In the genomic region with DNA sequence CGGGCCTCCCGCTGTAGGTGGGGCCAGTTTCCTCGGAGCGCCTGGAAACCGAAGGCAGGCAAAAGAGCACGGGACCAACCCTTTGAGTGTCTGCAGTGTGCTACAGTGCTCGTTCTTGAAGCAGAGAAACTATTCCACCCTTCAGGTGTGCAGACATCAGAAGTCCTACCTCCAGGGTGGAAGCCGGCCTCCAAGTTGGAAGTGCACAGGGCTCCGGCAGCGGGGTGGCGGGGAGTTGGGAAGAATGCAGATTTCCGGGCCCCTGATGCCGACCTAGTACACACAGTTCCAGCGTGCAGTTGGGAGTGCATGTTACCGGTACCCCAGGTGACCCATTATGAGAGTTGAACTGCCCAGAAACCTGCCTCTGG, we compare ENCODE assay signal across 8 cellular contexts. TPM values are rescaled to one million over a fixed set of nuclear protein-coding genes. Genes with fewer than 3 reads are reported as not detected.
DNase-seq lines count a peak whose midpoint lies in the region; ATAC-seq, FAIRE-seq and TF ChIP-seq lines count a peak whose summit lies in the region.

No MANE protein-coding gene starts in this region.

- H3K4me1 ChIP-seq in testis = peaks cover 53% of the 10 kb centered on the region

- TF ChIP-seq POLR2A in testis (IDR thresholded peaks at IDR 0.05) = no peak

- H3K4me3 Mint-ChIP-seq in T-helper 2 cell treated with Interferon-gamma antibody and Interleukin-4, amounts not matched to agents 5 μg/mL and 100 μg/mL, for 36 hours = peak overlapping the region; percentile 99
- peak overlapping the region; percentile 97 for H3K4me3 Mint-ChIP-seq in activated naive CD8-positive, alpha-beta T cell treated with anti-CD3 and anti-CD28 coated beads, Interleukin-2, amount 10 ng/mL, durations not matched to agents 7 days and 5 days

- no peaks in the 10 kb centered on the region for H3K36me3 ChIP-seq in testis (ENCODE audit: low read depth, missing control alignments)

- H3K27ac Mint-ChIP-seq in T-helper 2 cell treated with Interferon-gamma antibody and Interleukin-4, amounts not matched to agents 5 μg/mL and 100 μg/mL, for 36 hours = peak overlapping the region; percentile 97
- peak overlapping the region; percentile 96 for H3K27ac Mint-ChIP-seq in activated naive CD8-positive, alpha-beta T cell treated with anti-CD3 and anti-CD28 coated beads, Interleukin-2, amount 10 ng/mL, durations not matched to agents 7 days and 5 days

- H3K27ac ChIP-seq in layer of hippocampus (ENCODE audit: low read depth, low read length) = peak overlapping the region; percentile 30
- peak overlapping the region; percentile 91 to 99 for H3K27ac ChIP-seq in testis

- peak overlapping the region; percentile 88 to 93 for H3K4me3 ChIP-seq in testis

- FAIRE-seq in frontal cortex (lab: Jason Lieb, UNC) = no peak

- POLR2A ChIA-PET in activated naive CD8-positive, alpha-beta T cell treated with anti-CD3 and anti-CD28 coated beads, Interleukin-2, amount 10 ng/mL, durations not matched to agents 7 days and 5 days (lab: Charles Lee) = interaction anchor here (0.9 to 8.2 kb wide), 13 partner anchors 9 to 143 kb away, joined by 3 to 126 read pairs (median 7); no protein-coding TSS in a partner anchor

- TF ChIP-seq CTCF in testis (IDR thresholded peaks at IDR 0.05) = no peak

- H3K27me3 Mint-ChIP-seq in T-helper 2 cell treated with Interferon-gamma antibody and Interleukin-4, amounts not matched to agents 5 μg/mL and 100 μg/mL, for 36 hours (ENCODE audit: low read depth) = no peaks in the 10 kb centered on the region
- no peaks in the 10 kb centered on the region for H3K27me3 Mint-ChIP-seq in activated naive CD8-positive, alpha-beta T cell treated with anti-CD3 and anti-CD28 coated beads, Interleukin-2, amount 10 ng/mL, durations not matched to agents 7 days and 5 days

- peaks cover 43% of the 10 kb centered on the region for H3K36me3 Mint-ChIP-seq in T-helper 2 cell treated with Interferon-gamma antibody and Interleukin-4, amounts not matched to agents 5 μg/mL and 100 μg/mL, for 36 hours (ENCODE audit: low read depth)
- H3K36me3 Mint-ChIP-seq in activated naive CD8-positive, alpha-beta T cell treated with anti-CD3 and anti-CD28 coated beads, Interleukin-2, amount 10 ng/mL, durations not matched to agents 7 days and 5 days = peaks cover 14% of the 10 kb centered on the region

- 16 to 27% methylated on average over 10 to 15 of the region's 15 CpGs for WGBS in testis, 2 donors

- H3K4me1 Mint-ChIP-seq in T-helper 2 cell treated with Interferon-gamma antibody and Interleukin-4, amounts not matched to agents 5 μg/mL and 100 μg/mL, for 36 hours (ENCODE audit: low read depth) = peaks cover 53% of the 10 kb centered on the region
- peaks cover 51% of the 10 kb centered on the region for H3K4me1 Mint-ChIP-seq in activated naive CD8-positive, alpha-beta T cell treated with anti-CD3 and anti-CD28 coated beads, Interleukin-2, amount 10 ng/mL, durations not matched to agents 7 days and 5 days

- no peak for ATAC-seq in activated naive CD8-positive, alpha-beta T cell treated with anti-CD3 and anti-CD28 coated beads, Interleukin-2, amount 10 ng/mL, durations not matched to agents 7 days and 5 days (ENCODE audit: low read depth)
- ATAC-seq in HG02973 (IDR thresholded peaks at IDR 0.05; ENCODE audit: unreplicated experiment) = no peak

- H3K27me3 ChIP-seq in layer of hippocampus (ENCODE audit: control insufficient read depth, insufficient read depth, low read length) = no peaks in the 10 kb centered on the region
- no peaks in the 10 kb centered on the region for H3K27me3 ChIP-seq in testis

- no peaks in the 10 kb centered on the region for H3K9me3 ChIP-seq in testis

- DNase-seq in T-helper 2 cell treated with Interferon-gamma antibody and Interleukin-4, amounts not matched to agents 5 μg/mL and 100 μg/mL, for 36 hours (ENCODE audit: low spot score) = no peak
- DNase-seq in T-helper 2 cell (no peak), testis (no peak), NCI-H446 (lab: John Stamatoyannopoulos, UW) (no peak), frontal cortex (ENCODE audit: low spot score in 2 of 2) (no peak)
- no peak for DNase-seq in activated naive CD8-positive, alpha-beta T cell treated with anti-CD3 and anti-CD28 coated beads, Interleukin-2, amount 10 ng/mL, durations not matched to agents 7 days and 5 days

- intact Hi-C loops in testis (cut with DNase I; ENCODE audit: low total_unique reads) = no loop called here

- no peaks in the 10 kb centered on the region for H3K9me3 Mint-ChIP-seq in T-helper 2 cell treated with Interferon-gamma antibody and Interleukin-4, amounts not matched to agents 5 μg/mL and 100 μg/mL, for 36 hours
- H3K9me3 Mint-ChIP-seq in activated naive CD8-positive, alpha-beta T cell treated with anti-CD3 and anti-CD28 coated beads, Interleukin-2, amount 10 ng/mL, durations not matched to agents 7 days and 5 days = no peaks in the 10 kb centered on the region

RNA-seq across cellular contexts. Expression of a gene that starts 3.0 kb away (rescaled TPM):
- 100 to 1,000 TPM; 230 to 252 TPM for total RNA-seq in activated naive CD8-positive, alpha-beta T cell treated with anti-CD3 and anti-CD28 coated beads, Interleukin-2, amount 10 ng/mL, durations not matched to agents 7 days and 5 days
- 10 to 100 TPM; 41.9 to 61.7 TPM for total RNA-seq in testis
- polyA plus RNA-seq in testis (ENCODE audit: insufficient read depth, low read depth, low replicate concordance) = 45.7 TPM
- 45.2 TPM for total RNA-seq in frontal cortex
